Comparison of ENCODE assay signal across 16 cellular contexts in genomic region chr19:29086182-29086581, GRCh38.
DNase-seq lines count a peak whose midpoint lies in the region; ATAC-seq and TF ChIP-seq lines count a peak whose summit lies in the region.
"Had no signal": no experiment of that assay in that cellular context is flagged by ENCODE, and none has a peak within 500 bp of the region (broad histone marks: within the 10 kb centered on the region; RNA-seq: fewer than 3 reads in every experiment).

No MANE protein-coding gene starts in this region.

- H3K27me3 ChIP-seq in thyroid gland: no peaks in the 10 kb centered on the region

- H3K27me3 Mint-ChIP-seq in glutamatergic neuron (ENCODE audit: unreplicated experiment) (peaks cover 9% of the 10 kb centered on the region), progenitor cell of endocrine pancreas (peaks cover 36% of the 10 kb centered on the region)
- peaks cover 4% of the 10 kb centered on the region for H3K27me3 Mint-ChIP-seq in activated T-cell treated with anti-CD3 and anti-CD28 coated beads, Interleukin-2, amount 50 U/mL, for 24 hours
- H3K27me3 Mint-ChIP-seq: CD4-positive, CD25-positive, alpha-beta regulatory T cell had no signal

- H3K9me3 ChIP-seq in thyroid gland: no peaks in the 10 kb centered on the region

- 79 to 83% methylated on average over 7 of the region's 7 CpGs for WGBS in thyroid gland, 2 donors

- H3K36me3 Mint-ChIP-seq in glutamatergic neuron (ENCODE audit: unreplicated experiment): no peaks in the 10 kb centered on the region
- no peaks in the 10 kb centered on the region for H3K36me3 Mint-ChIP-seq in progenitor cell of endocrine pancreas (ENCODE audit: insufficient read depth)
- no peaks in the 10 kb centered on the region for H3K36me3 Mint-ChIP-seq in activated T-cell treated with anti-CD3 and anti-CD28 coated beads, Interleukin-2, amount 50 U/mL, for 24 hours (ENCODE audit: low read depth)
- H3K36me3 Mint-ChIP-seq: CD4-positive, CD25-positive, alpha-beta regulatory T cell had no signal

- no peak for ATAC-seq in GM21515 (IDR thresholded peaks at IDR 0.05; ENCODE audit: unreplicated experiment)
- ATAC-seq: GM12878, HCT116 had no signal

- DNase-seq in HT-29 (ENCODE audit: low spot score) (peak; percentile 4), NCI-H526 (lab: John Stamatoyannopoulos, UW) (peak; percentile 15 to 59), glutamatergic neuron (no peak), progenitor cell of endocrine pancreas (ENCODE audit: low spot score, unreplicated experiment) (no peak), thyroid gland (no peak)
- DNase-seq in activated T-cell treated with anti-CD3 and anti-CD28 coated beads, Interleukin-2, amount 50 U/mL, for 24 hours: no peak
- DNase-seq: Calu3; CD4-positive, CD25-positive, alpha-beta regulatory T cell; DND-41; NCI-H1930; NCI-H510A treated with DMSO at 0.1 percent for 48 hours; OCI-M1 had no signal

- H3K4me3 Mint-ChIP-seq in glutamatergic neuron (ENCODE audit: unreplicated experiment) (no peak overlapping the region), progenitor cell of endocrine pancreas (ENCODE audit: low read depth) (no peak overlapping the region)
- no peak overlapping the region for H3K4me3 Mint-ChIP-seq in activated T-cell treated with anti-CD3 and anti-CD28 coated beads, Interleukin-2, amount 50 U/mL, for 24 hours
- H3K4me3 Mint-ChIP-seq: CD4-positive, CD25-positive, alpha-beta regulatory T cell had no signal

- TF ChIP-seq CTCF in glutamatergic neuron (IDR thresholded peaks at IDR 0.05; ENCODE audit: partially characterized antibody, unreplicated experiment): no peak
- no peak for TF ChIP-seq CTCF in progenitor cell of endocrine pancreas (IDR thresholded peaks at IDR 0.05; ENCODE audit: unreplicated experiment)
- no peak for TF ChIP-seq CTCF in thyroid gland (IDR thresholded peaks at IDR 0.05)

- intact Hi-C loops in thyroid gland (cut with DNase I): no loop called here

- H3K36me3 ChIP-seq in thyroid gland: no peaks in the 10 kb centered on the region

- H3K4me1 ChIP-seq in thyroid gland: no peaks in the 10 kb centered on the region

- H3K4me1 Mint-ChIP-seq in glutamatergic neuron (ENCODE audit: low read depth, unreplicated experiment) (peaks cover 28% of the 10 kb centered on the region), progenitor cell of endocrine pancreas (ENCODE audit: low read depth) (peaks cover 20% of the 10 kb centered on the region)
- no peaks in the 10 kb centered on the region for H3K4me1 Mint-ChIP-seq in activated T-cell treated with anti-CD3 and anti-CD28 coated beads, Interleukin-2, amount 50 U/mL, for 24 hours (ENCODE audit: low read depth)
- H3K4me1 Mint-ChIP-seq: CD4-positive, CD25-positive, alpha-beta regulatory T cell had no signal

- no peak for TF ChIP-seq POLR2A in thyroid gland (IDR thresholded peaks at IDR 0.05)

- H3K27ac Mint-ChIP-seq in glutamatergic neuron (ENCODE audit: unreplicated experiment): peak overlapping the region; percentile 74
- peak overlapping the region; percentile 77 for H3K27ac Mint-ChIP-seq in progenitor cell of endocrine pancreas
- no peak overlapping the region for H3K27ac Mint-ChIP-seq in activated T-cell treated with anti-CD3 and anti-CD28 coated beads, Interleukin-2, amount 50 U/mL, for 24 hours
- H3K27ac Mint-ChIP-seq: CD4-positive, CD25-positive, alpha-beta regulatory T cell had no signal

- H3K27ac ChIP-seq in thyroid gland: no peak overlapping the region
- H3K27ac ChIP-seq: HL-60 had no signal

- H3K4me3 ChIP-seq in thyroid gland (replicated peaks in 1 of 3): no peak overlapping the region
- H3K4me3 ChIP-seq: GM12878 had no signal

- peaks cover 8% of the 10 kb centered on the region for H3K9me3 Mint-ChIP-seq in glutamatergic neuron (ENCODE audit: unreplicated experiment)
- no peaks in the 10 kb centered on the region for H3K9me3 Mint-ChIP-seq in progenitor cell of endocrine pancreas (ENCODE audit: low read depth)
- H3K9me3 Mint-ChIP-seq in activated T-cell treated with anti-CD3 and anti-CD28 coated beads, Interleukin-2, amount 50 U/mL, for 24 hours: no peaks in the 10 kb centered on the region
- H3K9me3 Mint-ChIP-seq: CD4-positive, CD25-positive, alpha-beta regulatory T cell had no signal

Comparison
In these comparisons a context has a peak if more than half of its experiments do, and no peak if none do; other contexts are left out.
1. DNase-seq: peak in HT-29 (single experiment) and NCI-H526 (2 of 2); none in glutamatergic neuron (single experiment), progenitor cell of endocrine pancreas (single experiment), activated T-cell treated with anti-CD3 and anti-CD28 coated beads, Interleukin-2, amount 50 U/mL, for 24 hours (single experiment) and thyroid gland (0 of 2).